Comparison of ENCODE assay signal across 8 cellular contexts in genomic region chr2:230974096-230974913, GRCh38. TPM values are rescaled to one million over a fixed set of nuclear protein-coding genes. Genes with fewer than 3 reads are reported as not detected.
DNase-seq lines count a peak whose midpoint lies in the region; ATAC-seq and TF ChIP-seq lines count a peak whose summit lies in the region.

No MANE protein-coding gene starts in this region.

- H3K27ac ChIP-seq in spleen (peak overlapping the region in 5 of 8 donors; percentile 21 to 65 (median 40)), caudate nucleus (ENCODE audit: low read depth, low read length) (no peak overlapping the region)

- WGBS in spleen, 5 donors = 59 to 69% (median 64%) methylated on average over 17 of the region's 17 CpGs

- peak; percentile 82 for ATAC-seq in GM18867 (IDR thresholded peaks at IDR 0.05; ENCODE audit: unreplicated experiment)
- peak; percentile 80 for ATAC-seq in HG02943 (IDR thresholded peaks at IDR 0.05; ENCODE audit: low read depth, unreplicated experiment)

- peaks cover 0 to 19% (median 11%) of the 10 kb centered on the region in 6 donors for H3K4me1 ChIP-seq in spleen

- H3K36me3 ChIP-seq in spleen = no peaks in the 10 kb centered on the region

- no peak for TF ChIP-seq POLR2A in spleen (IDR thresholded peaks at IDR 0.05)

- H3K27me3 ChIP-seq in spleen (replicated peaks in 1 of 7) = peaks cover 0 to 15% (median 0%) of the 10 kb centered on the region in 7 donors

- TF ChIP-seq CTCF in spleen (IDR thresholded peaks at IDR 0.05 in 8 of 11, conservative IDR thresholded peaks at IDR 0.05 in 3 of 11) = no peak

- DNase-seq in T-helper 1 cell (peak; percentile 55 to 86 (median 62)), spleen (no peak), caudate nucleus (lab: John Stamatoyannopoulos, UW) (no peak), NCI-H510A treated with DMSO at 0.1 percent for 48 hours (lab: John Stamatoyannopoulos, UW) (no peak), retina (no peak)
- peak; percentile 52 for DNase-seq in activated naive CD8-positive, alpha-beta T cell treated with anti-CD3 and anti-CD28 coated beads, Interleukin-2, amount 50 U/mL, for 16 hours (ENCODE audit: low read depth, low spot score)

- H3K4me3 ChIP-seq in spleen = no peak overlapping the region

- intact Hi-C loops in spleen (cut with DNase I; ENCODE audit: low total_unique reads) = no loop called here

- H3K9me3 ChIP-seq in spleen = no peaks in the 10 kb centered on the region

RNA-seq across cellular contexts. Expression of gene SPATA3, which starts 21.6 kb away (rescaled TPM):
- not detected for total RNA-seq in spleen
- polyA plus RNA-seq in spleen = not detected

RNA-seq across cellular contexts. Expression of gene GPR55, which starts 49.3 kb away (rescaled TPM):
- 1 to 10 TPM; 2.5 to 6.8 (median 5.2) TPM for total RNA-seq in spleen
- 1 to 10 TPM in 2 of 3 donors, under 1 TPM in 1; 0.86 to 2.0 (median 1.7) TPM for polyA plus RNA-seq in spleen

Comparison
In these comparisons a context has a peak if more than half of its experiments do, and no peak if none do; other contexts are left out.
1. DNase-seq: peak in T-helper 1 cell (5 of 5) and activated naive CD8-positive, alpha-beta T cell treated with anti-CD3 and anti-CD28 coated beads, Interleukin-2, amount 50 U/mL, for 16 hours (single experiment); none in spleen (single experiment), caudate nucleus (0 of 61), NCI-H510A treated with DMSO at 0.1 percent for 48 hours (single experiment) and retina (single experiment).